27 cellular contexts compared by ENCODE assay signal in the genomic region with DNA sequence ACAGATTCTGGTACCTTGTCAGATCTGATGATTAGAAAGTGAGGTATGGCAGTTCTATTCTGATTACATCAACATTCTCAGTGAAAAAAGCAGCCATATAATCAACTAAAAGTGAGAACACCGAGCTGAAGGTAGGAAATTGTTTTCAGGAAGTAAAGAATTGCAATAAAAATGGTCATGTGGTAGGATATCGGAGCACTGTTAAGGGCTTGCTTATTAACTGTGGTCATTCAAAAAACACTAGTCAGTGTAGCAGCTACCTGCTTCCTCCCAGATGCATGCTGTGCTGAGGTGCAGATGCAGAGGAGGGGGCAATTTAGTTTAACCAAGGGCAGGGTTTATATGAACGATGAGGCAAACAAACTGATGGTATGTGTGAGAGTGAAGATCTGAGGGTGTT.
"Had no signal": no experiment of that assay in that cellular context is flagged by ENCODE, and none has a peak within 500 bp of the region (broad histone marks: within the 10 kb centered on the region; RNA-seq: fewer than 3 reads in every experiment).

No MANE protein-coding gene starts in this region.

- H3K27ac ChIP-seq: hepatocyte, left lung, lower lobe of right lung, neural progenitor cell, neutrophil, parathyroid adenoma, psoas muscle, right atrium auricular region, right lobe of liver, tibial nerve, uterus had no signal

- H3K4me1 Mint-ChIP-seq: naive thymus-derived CD4-positive, alpha-beta T cell; nephron progenitor cell; neural progenitor cell; stimulated activated memory B cell treated with anti-CD40 and anti-IgM and Interleukin-4, amounts not matched to agents 10 μg/mL and 1 μg/mL and 100 μg/mL, for 72 hours; stimulated activated naive CD8-positive, alpha-beta T cell treated with anti-CD3 and anti-CD28 coated beads, Interleukin-15, amount 100 ng/mL, for 72 hours had no signal

- H3K27me3 ChIP-seq: hepatocyte, left lung, neural progenitor cell, neutrophil, right atrium auricular region, right lobe of liver, tibial nerve, uterus had no signal

- H3K4me3 Mint-ChIP-seq: naive thymus-derived CD4-positive, alpha-beta T cell; nephron progenitor cell; neural progenitor cell; stimulated activated memory B cell treated with anti-CD40 and anti-IgM and Interleukin-4, amounts not matched to agents 10 μg/mL and 1 μg/mL and 100 μg/mL, for 72 hours; stimulated activated naive CD8-positive, alpha-beta T cell treated with anti-CD3 and anti-CD28 coated beads, Interleukin-15, amount 100 ng/mL, for 72 hours; type B pancreatic cell had no signal

- H3K9me3 ChIP-seq: left lung, lower lobe of right lung, neutrophil, psoas muscle, right atrium auricular region, right lobe of liver, tibial nerve, uterus had no signal

- H3K36me3 ChIP-seq: left lung, lower lobe of right lung, neural progenitor cell, neutrophil, right atrium auricular region, right lobe of liver, tibial nerve, uterus had no signal

- H3K36me3 Mint-ChIP-seq: stimulated activated memory B cell treated with anti-CD40 and anti-IgM and Interleukin-4, amounts not matched to agents 10 μg/mL and 1 μg/mL and 100 μg/mL, for 72 hours had no signal

- H3K27ac Mint-ChIP-seq: naive thymus-derived CD4-positive, alpha-beta T cell; neural progenitor cell; stimulated activated memory B cell treated with anti-CD40 and anti-IgM and Interleukin-4, amounts not matched to agents 10 μg/mL and 1 μg/mL and 100 μg/mL, for 72 hours; stimulated activated naive CD8-positive, alpha-beta T cell treated with anti-CD3 and anti-CD28 coated beads, Interleukin-15, amount 100 ng/mL, for 72 hours; type B pancreatic cell had no signal

- ATAC-seq: left lung; lower lobe of right lung; naive thymus-derived CD4-positive, alpha-beta T cell; psoas muscle; right lobe of liver; stimulated activated memory B cell treated with anti-CD40 and anti-IgM and Interleukin-4, amounts not matched to agents 10 μg/mL and 1 μg/mL and 100 μg/mL, for 72 hours; stimulated activated naive CD8-positive, alpha-beta T cell treated with anti-CD3 and anti-CD28 coated beads, Interleukin-15, amount 100 ng/mL, for 72 hours had no signal

- H3K4me1 ChIP-seq: left lung, lower lobe of right lung, parathyroid adenoma, psoas muscle, right atrium auricular region, right lobe of liver, tibial nerve, uterus had no signal

- H3K9me3 Mint-ChIP-seq: neural progenitor cell; stimulated activated memory B cell treated with anti-CD40 and anti-IgM and Interleukin-4, amounts not matched to agents 10 μg/mL and 1 μg/mL and 100 μg/mL, for 72 hours; stimulated activated naive CD8-positive, alpha-beta T cell treated with anti-CD3 and anti-CD28 coated beads, Interleukin-15, amount 100 ng/mL, for 72 hours; type B pancreatic cell had no signal

- H3K4me3 ChIP-seq: hepatocyte, left lung, lower lobe of right lung, neural progenitor cell, psoas muscle, right atrium auricular region, right lobe of liver, smooth muscle cell, tibial nerve, uterus had no signal

- H3K27me3 Mint-ChIP-seq: stimulated activated memory B cell treated with anti-CD40 and anti-IgM and Interleukin-4, amounts not matched to agents 10 μg/mL and 1 μg/mL and 100 μg/mL, for 72 hours; type B pancreatic cell had no signal

- DNase-seq: islet precursor cell; left lung; lower lobe of right lung; mammary epithelial cell; mesenchymal stem cell; naive thymus-derived CD4-positive, alpha-beta T cell; nephron progenitor cell; occipital lobe; psoas muscle; right lobe of liver; stimulated activated CD4-positive, alpha-beta T cell treated with anti-CD3 and anti-CD28 coated beads, Interleukin-1b, Interleukin-23, amount 100 ng/mL, for 48 hours; stimulated activated CD4-positive, alpha-beta T cell treated with anti-CD3 and anti-CD28 coated beads, Interleukin-2, amount 100 ng/mL, for 48 hours; stimulated activated CD4-positive, alpha-beta T cell treated with anti-CD3 and anti-CD28 coated beads, Interleukin-4, amount 100 ng/mL, for 4 hours; stimulated activated CD8-positive, alpha-beta memory T cell treated with anti-CD3 and anti-CD28 coated beads, Interleukin-4, amount 100 ng/mL, for 48 hours; stimulated activated naive CD4-positive, alpha-beta T cell treated with Interleukin-2 at 50 U/mL for 16 hours; stimulated activated naive CD8-positive, alpha-beta T cell treated with anti-CD3 and anti-CD28 coated beads, Interleukin-15, amount 100 ng/mL, for 72 hours; substantia nigra; uterus had no signal
